13 cellular contexts compared by ENCODE assay signal in the genomic region with DNA sequence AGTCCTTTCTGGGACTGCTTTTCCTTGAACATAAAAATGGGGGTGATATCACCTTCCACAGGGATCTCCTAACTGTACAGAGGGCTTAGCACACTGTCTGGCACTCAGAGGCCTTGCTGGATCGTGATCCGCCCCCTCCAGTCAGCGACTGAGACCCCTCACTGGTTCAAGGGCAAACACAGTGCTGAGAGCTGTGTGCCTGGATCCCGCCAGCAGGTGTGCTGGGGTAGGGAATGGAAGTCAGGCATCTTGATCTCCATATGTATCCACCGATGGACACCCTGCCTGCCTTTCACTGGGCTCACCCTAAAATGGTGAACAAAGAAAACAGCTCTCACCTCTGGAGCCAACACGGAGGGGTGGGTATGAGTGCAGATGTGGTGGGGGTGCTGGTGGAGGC.
DNase-seq lines count a peak whose midpoint lies in the region; ATAC-seq and TF ChIP-seq lines count a peak whose summit lies in the region.
"Had no signal": no experiment of that assay in that cellular context is flagged by ENCODE, and none has a peak within 500 bp of the region (broad histone marks: within the 10 kb centered on the region; RNA-seq: fewer than 3 reads in every experiment).

No MANE protein-coding gene starts in this region.

- intact Hi-C loops in right lobe of liver (cut with DNase I) (no loop called here), spleen (cut with DNase I; ENCODE audit: low total_unique reads) (no loop called here)

- peak overlapping the region; percentile 26 for H3K4me2 ChIP-seq in Loucy (ENCODE audit: low read depth, low read length, poor library complexity, severe bottlenecking)

- H3F3A ChIP-seq in Loucy (ENCODE audit: low read depth), result no peaks in the 10 kb centered on the region

- no peaks in the 10 kb centered on the region for H3K36me3 ChIP-seq in Loucy (ENCODE audit: insufficient read depth, low read length)
- H3K36me3 ChIP-seq in right lobe of liver, result no peaks in the 10 kb centered on the region
- H3K36me3 ChIP-seq in spleen, result no peaks in the 10 kb centered on the region
- H3K36me3 ChIP-seq: BE2C had no signal

- H3K4me3 ChIP-seq in Loucy (ENCODE audit: low read length, poor library complexity, severe bottlenecking) (no peak overlapping the region), right lobe of liver (no peak overlapping the region), spleen (no peak overlapping the region)

- DNase-seq in caudate nucleus (lab: John Stamatoyannopoulos, UW) (no peak), right lobe of liver (no peak), spleen (no peak)
- no peak for DNase-seq in activated CD4-positive, alpha-beta T cell treated with anti-CD3 and anti-CD28 coated beads, Interleukin-2, amount 50 U/mL, for 48 hours
- DNase-seq: BE2C; CD4-positive, alpha-beta memory T cell; DMS79; EL had no signal

- H3K9me3 ChIP-seq in Loucy (ENCODE audit: insufficient read depth, low read depth, low read length) (no peaks in the 10 kb centered on the region), right lobe of liver (no peaks in the 10 kb centered on the region), spleen (no peaks in the 10 kb centered on the region)
- H3K9me3 ChIP-seq: BE2C had no signal

- no peak overlapping the region for H2AFZ ChIP-seq in Loucy (ENCODE audit: low read length)

- peak overlapping the region; percentile 16 for H3K27ac ChIP-seq in caudate nucleus (ENCODE audit: low read depth, low read length)
- peak overlapping the region; percentile 1 to 90 (median 36) for H3K27ac ChIP-seq in right lobe of liver
- no peak overlapping the region for H3K27ac ChIP-seq in spleen
- H3K27ac ChIP-seq: C4-2B had no signal

- no peak for TF ChIP-seq POLR2A in right lobe of liver (IDR thresholded peaks at IDR 0.05)
- no peak for TF ChIP-seq POLR2A in spleen (IDR thresholded peaks at IDR 0.05)

- WGBS in right lobe of liver (ENCODE audit: insufficient coverage, low coverage, low lambda C conversion rate, missing lambda C conversion rate), result 0% methylated on average over 1 of the region's 6 CpGs
- 79 to 87% (median 83%) methylated on average over 6 of the region's 6 CpGs for WGBS in spleen, 5 donors

- no peaks in the 10 kb centered on the region for H3K9me2 ChIP-seq in Loucy (replicated peaks; ENCODE audit: low read depth, low read length)

- H3K4me1 ChIP-seq in Loucy (ENCODE audit: insufficient read depth, low read length, poor library complexity, severe bottlenecking) (peaks cover 20% of the 10 kb centered on the region), right lobe of liver (peaks cover 0 to 56% (median 20%) of the 10 kb centered on the region in 4 donors), spleen (peaks cover 0 to 9% (median 0%) of the 10 kb centered on the region in 6 donors)
- H3K4me1 ChIP-seq: BE2C had no signal

- ATAC-seq in right lobe of liver (peak in 1 of 4 donors; percentile 17), GM18907 (IDR thresholded peaks at IDR 0.05; ENCODE audit: unreplicated experiment) (no peak), HG03460 (IDR thresholded peaks at IDR 0.05; ENCODE audit: unreplicated experiment) (no peak)
- ATAC-seq: HCT116 had no signal

- H4K20me1 ChIP-seq in Loucy (ENCODE audit: insufficient read depth, low read length, poor library complexity, severe bottlenecking), result no peaks in the 10 kb centered on the region

- no peak overlapping the region for H3K9ac ChIP-seq in Loucy (ENCODE audit: low read depth, low read length, poor library complexity, severe bottlenecking)

- TF ChIP-seq CTCF in Loucy (conservative IDR thresholded peaks at IDR 0.05; ENCODE audit: low read length) (no peak), right lobe of liver (IDR thresholded peaks at IDR 0.05) (no peak), spleen (IDR thresholded peaks at IDR 0.05 in 8 of 11, conservative IDR thresholded peaks at IDR 0.05 in 3 of 11) (no peak)

- H3K79me2 ChIP-seq in Loucy (ENCODE audit: insufficient read depth, low read length), result no peaks in the 10 kb centered on the region

- peaks cover 8% of the 10 kb centered on the region for H3K27me3 ChIP-seq in Loucy (ENCODE audit: insufficient read depth, low read length, poor library complexity, severe bottlenecking)
- H3K27me3 ChIP-seq in right lobe of liver, result no peaks in the 10 kb centered on the region
- H3K27me3 ChIP-seq in spleen (replicated peaks in 1 of 7), result peaks cover 0 to 7% (median 0%) of the 10 kb centered on the region in 7 donors
- H3K27me3 ChIP-seq: BE2C had no signal

Comparison
In these comparisons a context has a peak if more than half of its experiments do, and no peak if none do; other contexts are left out.
1. H3K27ac ChIP-seq: peak in caudate nucleus (single experiment) and right lobe of liver (3 of 3); none in spleen (0 of 8).